ENCODE assay signal across 15 cellular contexts in genomic region chr11:110095554-110095953, GRCh38. TPM values are rescaled to one million over a fixed set of nuclear protein-coding genes. Genes with fewer than 3 reads are reported as not detected.
DNase-seq lines count a peak whose midpoint lies in the region; TF ChIP-seq lines count a peak whose summit lies in the region.
"Had no signal": no experiment of that assay in that cellular context is flagged by ENCODE, and none has a peak within 500 bp of the region (broad histone marks: within the 10 kb centered on the region; RNA-seq: fewer than 3 reads in every experiment).

No MANE protein-coding gene starts in this region.

- peak overlapping the region; percentile 73 for H3K4me2 ChIP-seq in hepatocyte

- peaks cover 65% of the 10 kb centered on the region for H3K79me2 ChIP-seq in hepatocyte

- TF ChIP-seq EP300 in tibial nerve (IDR thresholded peaks at IDR 0.05) = no peak

- H3K4me3 ChIP-seq in hepatocyte (no peak overlapping the region), tibial nerve (no peak overlapping the region), colonic mucosa (no peak overlapping the region)
- H3K4me3 ChIP-seq: testis had no signal

- H3K27me3 ChIP-seq in hepatocyte (no peaks in the 10 kb centered on the region), tibial nerve (no peaks in the 10 kb centered on the region), colonic mucosa (no peaks in the 10 kb centered on the region)
- H3K27me3 ChIP-seq: dorsolateral prefrontal cortex, testis had no signal

- peak; percentile 43 for DNase-seq in HT1080 (ENCODE audit: low read depth)
- DNase-seq in astrocyte of the hippocampus (ENCODE audit: low read depth, low spot score) = peak; percentile 31
- no peak for DNase-seq in hepatocyte (ENCODE audit: low spot score)
- no peak for DNase-seq in tibial nerve (ENCODE audit: low spot score in 2 of 2)
- DNase-seq in NCI-H2196 (lab: John Stamatoyannopoulos, UW; ENCODE audit: unreplicated experiment) = no peak
- no peak for DNase-seq in colonic mucosa
- DNase-seq in EL = no peak
- DNase-seq: activated CD8-positive, alpha-beta memory T cell treated with anti-CD3 and anti-CD28 coated beads, Interleukin-2, amount 50 U/mL, for 4 hours; activated naive CD8-positive, alpha-beta T cell treated with anti-CD3 and anti-CD28 coated beads, Interleukin-2, amount 50 U/mL, for 24 hours; dorsolateral prefrontal cortex; IMR-90; NCI-H1436; NCI-H748 treated with DMSO at 0.1 percent for 48 hours; testis had no signal

- no peak overlapping the region for H3K27ac ChIP-seq in hepatocyte
- peak overlapping the region in 3 of 4 donors; percentile 3 to 99 (median 99) for H3K27ac ChIP-seq in tibial nerve
- no peak overlapping the region for H3K27ac ChIP-seq in colonic mucosa
- H3K27ac ChIP-seq: neutrophil had no signal

- no peaks in the 10 kb centered on the region for H3K36me3 ChIP-seq in hepatocyte (replicated peaks; ENCODE audit: insufficient read depth, low read depth)
- H3K36me3 ChIP-seq in tibial nerve = no peaks in the 10 kb centered on the region
- H3K36me3 ChIP-seq in colonic mucosa = no peaks in the 10 kb centered on the region
- H3K36me3 ChIP-seq: neutrophil had no signal

- no peak overlapping the region for H2AFZ ChIP-seq in hepatocyte

- no peaks in the 10 kb centered on the region for H3K9me2 ChIP-seq in hepatocyte (replicated peaks; ENCODE audit: insufficient read depth)

- TF ChIP-seq POLR2A in tibial nerve (IDR thresholded peaks at IDR 0.05) = no peak

- H3K4me1 ChIP-seq in hepatocyte (ENCODE audit: insufficient read depth) (peaks cover 3% of the 10 kb centered on the region), tibial nerve (peaks cover 0 to 59% (median 16%) of the 10 kb centered on the region in 4 donors), colonic mucosa (no peaks in the 10 kb centered on the region)

- no peak overlapping the region for H3K9ac ChIP-seq in colonic mucosa (ENCODE audit: low read depth in 2 of 2, low read length in 2 of 2)

- no peak for TF ChIP-seq CTCF in hepatocyte (IDR thresholded peaks at IDR 0.05; ENCODE audit: poor library complexity)
- TF ChIP-seq CTCF in tibial nerve (IDR thresholded peaks at IDR 0.05) = no peak
- no peak for TF ChIP-seq CTCF in colonic mucosa (IDR thresholded peaks at IDR 0.05)

- intact Hi-C loops in colonic mucosa (cut with DNase I) = no loop called here

- 86% methylated on average over 5 of the region's 5 CpGs for WGBS in hepatocyte (ENCODE audit: low lambda C conversion rate, missing lambda C conversion rate)
- WGBS in tibial nerve, 2 donors = 56% methylated on average over 5 of the region's 5 CpGs

- H4K20me1 ChIP-seq in hepatocyte (ENCODE audit: insufficient read depth, poor library complexity, severe bottlenecking) = no peaks in the 10 kb centered on the region

- H3K9me3 ChIP-seq in hepatocyte (ENCODE audit: low read depth) (no peaks in the 10 kb centered on the region), tibial nerve (no peaks in the 10 kb centered on the region), colonic mucosa (no peaks in the 10 kb centered on the region)
- H3K9me3 ChIP-seq: neutrophil, testis had no signal

RNA-seq across cellular contexts. Expression of gene ZC3H12C, which starts 2.4 kb away (rescaled TPM):
- total RNA-seq in HT1080 (2014; rRNA removed; shearing (Covaris generic)) = 6.3 and 8.3 TPM in 2 replicates
- 4.5 and 5.2 TPM in 2 replicates for polyA plus RNA-seq in HT1080 (2015; cell fraction: cytosol; rRNA removed)
- 11.8 and 12.2 TPM in 2 replicates for polyA plus RNA-seq in HT1080 (2015; cell fraction: nucleus; rRNA removed)
- total RNA-seq in hepatocyte (9.7 and 12.3 TPM in 2 replicates), tibial nerve (10 to 100 TPM; 15.9 to 26.0 (median 19.4) TPM), colonic mucosa (10 to 100 TPM in 1 of 2 donors, 1 to 10 TPM in 1; 9.2 to 18.8 TPM)
- 1.7 and 2.0 TPM in 2 replicates for polyA plus RNA-seq in hepatocyte

Comparison
In these comparisons a context has a peak if more than half of its experiments do, and no peak if none do; other contexts are left out.
1. DNase-seq: peak in HT1080 (single experiment) and astrocyte of the hippocampus (single experiment); none in hepatocyte (single experiment), tibial nerve (0 of 2), NCI-H2196 (single experiment), colonic mucosa (single experiment) and EL (single experiment).
2. H3K27ac ChIP-seq: peak in tibial nerve (3 of 4); none in hepatocyte (single experiment) and colonic mucosa (single experiment).